34 cellular contexts compared by ENCODE assay signal in the genomic region with DNA sequence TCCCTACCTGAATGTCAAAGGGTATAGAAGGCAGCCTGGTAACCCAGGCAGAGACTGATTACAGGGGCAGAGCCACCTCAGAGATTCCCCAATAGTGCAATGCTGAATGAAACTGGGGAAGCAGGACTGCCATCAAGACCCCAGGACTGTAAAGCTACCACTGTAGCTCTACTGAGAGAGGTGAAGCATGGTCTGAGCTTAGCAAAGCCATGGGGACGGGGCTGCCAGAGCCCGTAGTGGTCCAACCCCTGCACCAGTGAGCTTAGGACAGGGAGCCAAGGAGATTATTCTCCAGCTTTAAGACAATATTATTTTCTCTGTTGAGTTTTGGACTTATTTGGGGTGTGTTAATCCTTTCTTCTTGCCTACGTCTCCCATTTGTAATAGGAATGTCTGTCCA.
"Had no signal": no experiment of that assay in that cellular context is flagged by ENCODE, and none has a peak within 500 bp of the region (broad histone marks: within the 10 kb centered on the region; RNA-seq: fewer than 3 reads in every experiment).

No MANE protein-coding gene starts in this region.

- DNase-seq: Karpas-422, Kasumi-1, MG63, MM.1S, MV-4-11, NCI-H1048, NCI-H1092, NCI-H1092 treated with DMSO at 0.1 percent for 48 hours, NCI-H1105, NCI-H1105 treated with DMSO at 0.1 percent for 48 hours, NCI-H1417, NCI-H1417 treated with DMSO at 0.1 percent for 48 hours, NCI-H1436, NCI-H1436 treated with DMSO at 0.1 percent for 48 hours, NCI-H146, NCI-H1694, NCI-H1694 treated with DMSO at 0.1 percent for 48 hours, NCI-H187, NCI-H187 treated with DMSO at 0.1 percent for 48 hours, NCI-H1930, NCI-H2029, NCI-H2029 treated with DMSO at 0.1 percent for 48 hours, NCI-H2081, NCI-H2081 treated with DMSO at 0.1 percent for 48 hours, NCI-H2107, NCI-H2171, NCI-H2171 treated with DMSO at 0.1 percent for 48 hours, NCI-H2227 treated with DMSO at 0.1 percent for 48 hours, NCI-H226, NCI-H345, NCI-H446, NCI-H446 treated with DMSO at 0.1 percent for 48 hours, NCI-H510A, NCI-H510A treated with DMSO at 0.1 percent for 48 hours had no signal
